Comparison of ENCODE assay signal across 11 cellular contexts in genomic region chr17:65074778-65075250, GRCh38. TPM values are rescaled to one million over a fixed set of nuclear protein-coding genes. Genes with fewer than 3 reads are reported as not detected.
DNase-seq lines count a peak whose midpoint lies in the region; ATAC-seq and TF ChIP-seq lines count a peak whose summit lies in the region.
"Had no signal": no experiment of that assay in that cellular context is flagged by ENCODE, and none has a peak within 500 bp of the region (broad histone marks: within the 10 kb centered on the region; RNA-seq: fewer than 3 reads in every experiment).

No MANE protein-coding gene starts in this region.

- H3K9me3 ChIP-seq in Caco-2 (no peaks in the 10 kb centered on the region), body of pancreas (no peaks in the 10 kb centered on the region), prostate gland (no peaks in the 10 kb centered on the region)
- H3K9me3 ChIP-seq: BLaER1 had no signal

- H3K4me1 Mint-ChIP-seq in Caco-2 (ENCODE audit: low read depth, unreplicated experiment), result peaks cover 19% of the 10 kb centered on the region

- no peaks in the 10 kb centered on the region for H3K9me3 Mint-ChIP-seq in Caco-2 (ENCODE audit: unreplicated experiment)

- H3K4me3 Mint-ChIP-seq in Caco-2 (ENCODE audit: unreplicated experiment), result peak overlapping the region; percentile 56
- H3K4me3 Mint-ChIP-seq: activated CD8-positive, alpha-beta T cell treated with anti-CD3 and anti-CD28 coated beads, Interleukin-2, amount 10 ng/mL, durations not matched to agents 7 days and 5 days had no signal

- 18 to 24% methylated on average over 7 of the region's 7 CpGs for WGBS in body of pancreas, 2 donors
- WGBS in prostate gland, result 10% methylated on average over 5 of the region's 7 CpGs

- DNase-seq in Caco-2 (peak; percentile 73 to 77), body of pancreas (peak; percentile 36 to 60 (median 48)), left colon (peak; percentile 68 to 76), prostate gland (ENCODE audit: low spot score) (peak; percentile 35), GM13977 (ENCODE audit: low spot score) (no peak), DMS153 treated with DMSO at 0.1 percent for 48 hours (lab: John Stamatoyannopoulos, UW; ENCODE audit: unreplicated experiment) (no peak)
- DNase-seq in stimulated activated CD4-positive, alpha-beta T cell treated with anti-CD3 and anti-CD28 coated beads, Interleukin-4, amount 100 ng/mL, for 4 hours, result no peak
- no peak for DNase-seq in activated CD8-positive, alpha-beta memory T cell treated with anti-CD3 and anti-CD28 coated beads for 24 hours
- DNase-seq: activated CD8-positive, alpha-beta T cell treated with anti-CD3 and anti-CD28 coated beads, Interleukin-2, amount 10 ng/mL, durations not matched to agents 7 days and 5 days; NCI-H2171 had no signal

- H3K27me3 ChIP-seq in Caco-2 (replicated peaks; ENCODE audit: control insufficient read depth, insufficient read depth, low read length) (no peaks in the 10 kb centered on the region), body of pancreas (no peaks in the 10 kb centered on the region), prostate gland (replicated peaks; ENCODE audit: insufficient read depth) (no peaks in the 10 kb centered on the region)
- H3K27me3 ChIP-seq: BLaER1 had no signal

- intact Hi-C loops in Caco-2 (cut with micrococcal nuclease; ENCODE audit: unreplicated experiment) (no loop called here), body of pancreas (cut with DNase I) (no loop called here), left colon (cut with DNase I, micrococcal nuclease) (no loop called here), prostate gland (cut with DNase I) (no loop called here)

- no peaks in the 10 kb centered on the region for H3K27me3 Mint-ChIP-seq in Caco-2 (ENCODE audit: insufficient read depth, unreplicated experiment)

- H3K36me3 Mint-ChIP-seq in Caco-2 (ENCODE audit: insufficient read depth, unreplicated experiment), result no peaks in the 10 kb centered on the region

- in situ Hi-C loops in GM13977 (cut with MboI; ENCODE audit: low pct_unique_long_range_greater_than_20kb, low sequenced_read_pairs, unreplicated experiment), result no loop called here

- H3K4me1 ChIP-seq in Caco-2 (peaks cover 24% of the 10 kb centered on the region), body of pancreas (peaks cover 21% of the 10 kb centered on the region), prostate gland (replicated peaks) (no peaks in the 10 kb centered on the region)
- H3K4me1 ChIP-seq: BLaER1 had no signal

- no peak overlapping the region for H3K4me3 ChIP-seq in Caco-2 (ENCODE audit: low read depth, low read length)
- H3K4me3 ChIP-seq in body of pancreas, result no peak overlapping the region
- no peak overlapping the region for H3K4me3 ChIP-seq in prostate gland
- H3K4me3 ChIP-seq: BLaER1 had no signal

- H3K27ac ChIP-seq in body of pancreas (peak overlapping the region; percentile 25 to 54 (median 46)), prostate gland (peak overlapping the region; percentile 12 to 62)
- H3K27ac ChIP-seq: BLaER1 had no signal

- TF ChIP-seq CTCF in Caco-2 (IDR thresholded peaks at IDR 0.05; ENCODE audit: insufficient read depth in 1 of 2, low read depth in 1 of 2, low read length in 1 of 2, severe bottlenecking in 1 of 2, unreplicated experiment in 1 of 2) (peak in 1 of 2 experiments; percentile 26), body of pancreas (IDR thresholded peaks at IDR 0.05) (no peak), prostate gland (IDR thresholded peaks at IDR 0.05) (no peak), GM13977 (IDR thresholded peaks at IDR 0.05; ENCODE audit: extremely low read depth, insufficient read depth, missing control alignments) (no peak)

- TF ChIP-seq POLR2A in body of pancreas (IDR thresholded peaks at IDR 0.05) (no peak), prostate gland (IDR thresholded peaks at IDR 0.05) (no peak)

- ATAC-seq in body of pancreas (peak; percentile 67), left colon (peak; percentile 40)
- ATAC-seq: activated CD8-positive, alpha-beta T cell treated with anti-CD3 and anti-CD28 coated beads, Interleukin-2, amount 10 ng/mL, durations not matched to agents 7 days and 5 days had no signal

- POLR2A ChIA-PET in Caco-2 (lab: Charles Lee), result interaction anchor here (0.5 to 1.1 kb wide), 2 partner anchors 16 to 99 kb away, joined by 4 read pairs; no protein-coding TSS in a partner anchor

- H3K27ac Mint-ChIP-seq in Caco-2 (ENCODE audit: unreplicated experiment), result no peak overlapping the region
- H3K27ac Mint-ChIP-seq: activated CD8-positive, alpha-beta T cell treated with anti-CD3 and anti-CD28 coated beads, Interleukin-2, amount 10 ng/mL, durations not matched to agents 7 days and 5 days had no signal

- CTCF ChIA-PET in Caco-2 (lab: Charles Lee), result interaction anchor here (0.6 to 1.7 kb wide), 6 partner anchors 10 to 81 kb away, joined by 3 to 20 read pairs (median 4); no protein-coding TSS in a partner anchor

- H3K36me3 ChIP-seq in Caco-2 (ENCODE audit: control insufficient read depth, insufficient read depth, low read length), result 0 out of 2 replicates have a peak, but pooled peaks cover 1% of the 10 kb centered on the region
- H3K36me3 ChIP-seq in body of pancreas (replicated peaks in 1 of 2; ENCODE audit: insufficient read depth in 1 of 2, low read depth in 2 of 2), result no peaks in the 10 kb centered on the region
- H3K36me3 ChIP-seq in prostate gland, result no peaks in the 10 kb centered on the region
- H3K36me3 ChIP-seq: BLaER1 had no signal

- BruUV-seq in Caco-2 (replicated peaks; lab: Mats Ljungman, UMichigan), result no TSS peak

RNA-seq across cellular contexts. Expression of gene GNA13, which starts 18.3 kb away (rescaled TPM):
- 38.0 and 39.1 TPM in 2 replicates for total RNA-seq in Caco-2 (2022)
- 10 to 100 TPM; 20.2 to 22.4 TPM for total RNA-seq in body of pancreas
- 10 to 100 TPM; 59.2 to 90.7 TPM for total RNA-seq in left colon
- total RNA-seq in prostate gland, result 10 to 100 TPM; 35.0 to 68.4 TPM

Comparison
In these comparisons a context has a peak if more than half of its experiments do, and no peak if none do; other contexts are left out.
1. DNase-seq: peak in Caco-2 (2 of 2), body of pancreas (4 of 4), left colon (2 of 2) and prostate gland (single experiment); none in stimulated activated CD4-positive, alpha-beta T cell treated with anti-CD3 and anti-CD28 coated beads, Interleukin-4, amount 100 ng/mL, for 4 hours (0 of 2), activated CD8-positive, alpha-beta memory T cell treated with anti-CD3 and anti-CD28 coated beads for 24 hours (single experiment), GM13977 (single experiment) and DMS153 treated with DMSO at 0.1 percent for 48 hours (single experiment).